ENCODE assay signal across 9 cellular contexts in the genomic region with DNA sequence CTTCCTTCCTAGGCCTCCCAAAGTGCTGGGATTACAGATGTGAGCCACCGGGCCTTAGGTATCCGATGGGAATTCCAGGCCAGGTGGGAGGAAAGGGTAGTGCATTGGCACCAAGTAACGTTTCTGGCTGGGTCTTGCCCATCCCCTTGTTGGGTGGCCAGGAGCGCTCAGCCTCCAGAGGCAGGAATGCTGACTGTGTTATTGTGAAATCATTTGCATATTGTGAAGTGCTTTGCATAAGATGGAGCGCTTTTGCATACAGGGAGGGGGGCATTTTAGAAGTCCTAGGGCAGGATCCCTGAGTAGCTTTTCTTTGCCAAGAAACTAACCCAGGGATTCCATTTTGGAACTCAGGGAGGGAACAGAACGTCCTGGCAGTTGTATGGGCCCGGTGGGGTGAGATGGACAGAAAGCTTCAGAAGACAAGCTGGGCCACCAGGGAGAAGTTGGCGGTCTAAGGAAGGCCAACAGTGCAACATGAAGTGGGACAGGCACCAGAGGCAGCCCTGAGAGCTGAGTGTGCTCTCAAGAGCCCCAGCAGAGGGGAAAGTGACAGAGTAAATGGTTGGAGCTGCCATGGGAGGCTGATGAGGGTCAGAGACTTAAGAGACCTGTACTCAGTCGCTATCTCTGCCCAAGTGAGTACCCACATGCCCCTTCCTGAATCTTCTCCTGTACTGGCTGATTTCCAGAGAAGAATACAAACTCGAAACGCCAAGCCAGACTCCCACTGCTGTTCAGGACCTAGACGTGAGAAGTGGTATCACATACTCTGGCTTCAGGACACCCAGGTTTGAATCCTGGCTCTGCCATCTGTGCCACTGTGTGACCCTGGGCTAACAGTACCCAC. TPM values are rescaled to one million over a fixed set of nuclear protein-coding genes. Genes with fewer than 3 reads are reported as not detected.
A peak's percentile ranks its signal among the peaks of the same experiment; 100 is the strongest.
DNase-seq lines count a peak whose midpoint lies in the region; ATAC-seq and TF ChIP-seq lines count a peak whose summit lies in the region.
"Had no signal": no experiment of that assay in that cellular context is flagged by ENCODE, and none has a peak within 500 bp of the region (broad histone marks: within the 10 kb centered on the region; RNA-seq: fewer than 3 reads in every experiment).

No MANE protein-coding gene starts in this region.

- H3K4me1 ChIP-seq in colonic mucosa: no peaks in the 10 kb centered on the region
- peaks cover 8 to 13% of the 10 kb centered on the region in 2 donors for H3K4me1 ChIP-seq in naive thymus-derived CD4-positive, alpha-beta T cell (ENCODE audit: control insufficient read depth in 2 of 2, insufficient read depth in 2 of 2, low read length in 2 of 2)

- H3K4me3 ChIP-seq in colonic mucosa: peak overlapping the region; percentile 46
- peak overlapping the region; percentile 57 for H3K4me3 ChIP-seq in naive thymus-derived CD4-positive, alpha-beta T cell (ENCODE audit: low read length)

- POLR2A ChIA-PET in naive thymus-derived CD4-positive, alpha-beta T cell (lab: Charles Lee): interaction anchor here (0.8 to 4.3 kb wide), 7 partner anchors 10 to 33 kb away, joined by 3 to 40 read pairs (median 7); a partner anchor contains a TSS

- in situ Hi-C loops in GM13977 (cut with MboI; ENCODE audit: low pct_unique_long_range_greater_than_20kb, low sequenced_read_pairs, unreplicated experiment): loop anchor here (25.0 kb wide), 1 partner anchor 705 kb away; no protein-coding TSS in a partner anchor

- CTCF ChIA-PET in naive thymus-derived CD4-positive, alpha-beta T cell (lab: Charles Lee): interaction anchor here (1.0 to 8.3 kb wide), 4 partner anchors 14 to 136 kb away, joined by 3 to 140 read pairs (median 5); a partner anchor contains a TSS

- H3K9me3 Mint-ChIP-seq in naive thymus-derived CD4-positive, alpha-beta T cell: no peaks in the 10 kb centered on the region

- peak overlapping the region; percentile 89 for H3K27ac ChIP-seq in C4-2B
- peak overlapping the region; percentile 94 for H3K27ac ChIP-seq in colonic mucosa
- peak overlapping the region; percentile 82 for H3K27ac ChIP-seq in naive thymus-derived CD4-positive, alpha-beta T cell (ENCODE audit: low read depth, low read length)

- no peaks in the 10 kb centered on the region for H3K27me3 Mint-ChIP-seq in naive thymus-derived CD4-positive, alpha-beta T cell

- peak overlapping the region; percentile 82 to 97 (median 88) for H3K4me3 Mint-ChIP-seq in naive thymus-derived CD4-positive, alpha-beta T cell

- no peaks in the 10 kb centered on the region for H3K27me3 ChIP-seq in colonic mucosa
- no peaks in the 10 kb centered on the region for H3K27me3 ChIP-seq in naive thymus-derived CD4-positive, alpha-beta T cell (ENCODE audit: control insufficient read depth in 2 of 2, insufficient read depth in 2 of 2, low read length in 2 of 2)

- peak; percentile 69 for DNase-seq in NAMALWA (ENCODE audit: low spot score)
- DNase-seq in colonic mucosa: no peak
- DNase-seq in naive thymus-derived CD4-positive, alpha-beta T cell: no peak
- DNase-seq in GM13977 (ENCODE audit: low spot score): no peak
- no peak for DNase-seq in epidermal melanocyte (ENCODE audit: insufficient read length, low spot score)
- no peak for DNase-seq in erythroblast (lab: John Stamatoyannopoulos, UW)

- intact Hi-C loops in colonic mucosa (cut with DNase I): no loop called here
- intact Hi-C loops in naive thymus-derived CD4-positive, alpha-beta T cell (cut with micrococcal nuclease): loop anchor here in 1 of 2 donors (5.0 to 10.0 kb wide), 2 partner anchors 192 to 230 kb away; a partner anchor contains a TSS

- H3K4me1 Mint-ChIP-seq in naive thymus-derived CD4-positive, alpha-beta T cell: peaks cover 4 to 23% (median 21%) of the 10 kb centered on the region in 7 donors

- no peaks in the 10 kb centered on the region for H3K9me3 ChIP-seq in colonic mucosa
- no peaks in the 10 kb centered on the region for H3K9me3 ChIP-seq in naive thymus-derived CD4-positive, alpha-beta T cell (ENCODE audit: control insufficient read depth in 2 of 3, low read length in 3 of 3)

- H3K9ac ChIP-seq in colonic mucosa (ENCODE audit: low read depth in 2 of 2, low read length in 2 of 2): peak overlapping the region; percentile 85 to 98

- H3K36me3 Mint-ChIP-seq in naive thymus-derived CD4-positive, alpha-beta T cell: no peaks in the 10 kb centered on the region

- ATAC-seq in naive thymus-derived CD4-positive, alpha-beta T cell: no peak
- ATAC-seq in HG02763 (IDR thresholded peaks at IDR 0.05; ENCODE audit: unreplicated experiment): no peak

- H3K27ac Mint-ChIP-seq in naive thymus-derived CD4-positive, alpha-beta T cell: peak overlapping the region; percentile 84 to 98 (median 92)

- no peak for TF ChIP-seq CTCF in C4-2B (conservative IDR thresholded peaks at IDR 0.05)
- TF ChIP-seq CTCF in colonic mucosa (IDR thresholded peaks at IDR 0.05): no peak
- no peak for TF ChIP-seq CTCF in GM13977 (IDR thresholded peaks at IDR 0.05; ENCODE audit: extremely low read depth, insufficient read depth, missing control alignments)

- H3K36me3 ChIP-seq in colonic mucosa: no peaks in the 10 kb centered on the region
- peaks cover 0 to 10% (median 0%) of the 10 kb centered on the region in 3 experiments for H3K36me3 ChIP-seq in naive thymus-derived CD4-positive, alpha-beta T cell (ENCODE audit: control insufficient read depth in 2 of 3, insufficient read depth in 3 of 3, low read length in 3 of 3)

- no peak for TF ChIP-seq POLR2A in erythroblast (IDR thresholded peaks at IDR 0.05; ENCODE audit: low read length)

RNA-seq across cellular contexts. Expression of a gene that starts 1.3 kb away (rescaled TPM):
- 10 to 100 TPM; 14.3 to 18.6 TPM for total RNA-seq in colonic mucosa
- total RNA-seq in naive thymus-derived CD4-positive, alpha-beta T cell: 10 to 100 TPM; 29.9 to 60.4 (median 45.1) TPM
- 10 to 100 TPM; 21.4 to 40.7 TPM for polyA plus RNA-seq in naive thymus-derived CD4-positive, alpha-beta T cell

RNA-seq across cellular contexts. Expression of a gene that starts 19.1 kb away (rescaled TPM):
- total RNA-seq in colonic mucosa: 100 to 1,000 TPM in 1 of 2 donors, 10 to 100 TPM in 1; 74.4 to 152 TPM
- 100 to 1,000 TPM in 1 of 5 experiments, 10 to 100 TPM in 4; 42.2 to 149 (median 51.3) TPM for total RNA-seq in naive thymus-derived CD4-positive, alpha-beta T cell
- 100 to 1,000 TPM; 106 to 128 TPM for polyA plus RNA-seq in naive thymus-derived CD4-positive, alpha-beta T cell

RNA-seq across cellular contexts. Expression of a gene that starts 28.8 kb away (rescaled TPM):
- total RNA-seq in colonic mucosa: 10 to 100 TPM in 1 of 2 donors, 1 to 10 TPM in 1; 4.7 to 11.9 TPM
- 100 to 1,000 TPM in 1 of 5 experiments, 10 to 100 TPM in 1, 1 to 10 TPM in 2, not detected in 1; 5.0 to 247 (median 17.8) TPM for total RNA-seq in naive thymus-derived CD4-positive, alpha-beta T cell
- polyA plus RNA-seq in naive thymus-derived CD4-positive, alpha-beta T cell: under 1 TPM in 1 of 2 donors, not detected in 1; 0.27 TPM
- total RNA-seq: renal cortical epithelial cell had no signal

RNA-seq across cellular contexts. Expression of a gene that starts 41.8 kb away (rescaled TPM):
- not detected for total RNA-seq in colonic mucosa
- 1 to 10 TPM in 4 of 5 experiments, under 1 TPM in 1; 0.99 to 1.7 (median 1.4) TPM for total RNA-seq in naive thymus-derived CD4-positive, alpha-beta T cell
- polyA plus RNA-seq in naive thymus-derived CD4-positive, alpha-beta T cell: not detected

RNA-seq across cellular contexts. Expression of a gene that starts 54.6 kb away (rescaled TPM):
- under 1 TPM in 1 of 2 donors, not detected in 1; 0.42 TPM for total RNA-seq in colonic mucosa
- under 1 TPM in 2 of 5 experiments, not detected in 3; 0.16 to 0.86 TPM for total RNA-seq in naive thymus-derived CD4-positive, alpha-beta T cell
- polyA plus RNA-seq in naive thymus-derived CD4-positive, alpha-beta T cell: not detected
- total RNA-seq: renal cortical epithelial cell had no signal
